Comparison of ENCODE assay signal across 2 cellular contexts in the genomic region with DNA sequence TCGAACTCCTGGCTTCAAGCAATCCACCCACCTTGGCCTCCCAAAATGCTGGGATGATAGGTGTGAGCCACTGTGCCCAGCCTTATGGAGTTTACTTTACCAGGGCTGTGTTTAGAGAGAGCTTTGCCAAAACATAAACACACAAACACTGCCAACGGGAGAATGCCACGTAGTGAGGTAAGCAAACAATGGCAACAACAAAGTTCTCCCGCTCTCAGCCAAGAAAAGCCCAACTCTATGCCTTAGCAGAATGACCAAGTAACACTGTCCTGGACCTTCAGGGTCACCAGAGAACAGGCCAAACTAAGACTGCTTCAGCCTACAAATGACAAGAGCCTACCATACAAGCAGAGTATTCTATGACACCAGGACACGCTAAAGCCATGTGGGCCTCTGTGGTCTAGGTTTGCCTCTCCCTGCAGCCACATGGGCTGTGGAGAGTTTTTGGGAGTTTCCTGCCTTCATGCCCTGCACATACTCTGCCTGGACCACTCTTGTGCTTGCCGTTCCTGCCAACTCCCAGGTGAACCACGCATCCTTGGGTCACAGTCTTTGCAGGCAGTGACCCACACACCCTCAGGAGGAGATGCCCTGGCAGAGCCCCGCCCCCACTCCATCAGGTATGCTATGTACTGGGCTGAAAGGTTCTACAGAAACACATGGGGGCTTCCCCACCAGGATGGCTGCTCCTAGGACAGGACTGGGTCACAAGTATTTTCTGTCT.
TF ChIP-seq lines count a peak whose summit lies in the region.

No MANE protein-coding gene starts in this region.

TF ChIP-seq in A549, 52 proteins besides CTCF, POLR2A, EP300 and RAD21:
- TF ChIP-seq ZNF302 (CRISPR knock-in tag; IDR thresholded peaks at IDR 0.05): no peak

TF ChIP-seq in IMR-90, 13 proteins besides CTCF, POLR2A, EP300 and RAD21:
- TF ChIP-seq RFX5 (IDR thresholded peaks at IDR 0.05; ENCODE audit: low read depth, low read length) (no peak), MAFK (IDR thresholded peaks at IDR 0.05; ENCODE audit: low read depth, low read length) (no peak), BHLHE40 (IDR thresholded peaks at IDR 0.05; ENCODE audit: low read depth, low read length) (no peak), CHD1 (IDR thresholded peaks at IDR 0.05; ENCODE audit: low read depth, low read length) (no peak), MAZ (IDR thresholded peaks at IDR 0.05; ENCODE audit: borderline replicate concordance, low read depth, low read length) (no peak), SMC3 (IDR thresholded peaks at IDR 0.05; ENCODE audit: low read depth, low read length) (no peak), CEBPB (IDR thresholded peaks at IDR 0.05; ENCODE audit: low read depth, low read length) (no peak), RCOR1 (IDR thresholded peaks at IDR 0.05; ENCODE audit: insufficient replicate concordance, low read length) (no peak), MXI1 (IDR thresholded peaks at IDR 0.05; ENCODE audit: borderline replicate concordance, low read depth, low read length) (no peak), FOS (IDR thresholded peaks at IDR 0.05; ENCODE audit: low read depth, low read length) (no peak), NFE2L2 (IDR thresholded peaks at IDR 0.05; ENCODE audit: low read depth, low read length) (no peak)
- TF ChIP-seq, protein P1, sequence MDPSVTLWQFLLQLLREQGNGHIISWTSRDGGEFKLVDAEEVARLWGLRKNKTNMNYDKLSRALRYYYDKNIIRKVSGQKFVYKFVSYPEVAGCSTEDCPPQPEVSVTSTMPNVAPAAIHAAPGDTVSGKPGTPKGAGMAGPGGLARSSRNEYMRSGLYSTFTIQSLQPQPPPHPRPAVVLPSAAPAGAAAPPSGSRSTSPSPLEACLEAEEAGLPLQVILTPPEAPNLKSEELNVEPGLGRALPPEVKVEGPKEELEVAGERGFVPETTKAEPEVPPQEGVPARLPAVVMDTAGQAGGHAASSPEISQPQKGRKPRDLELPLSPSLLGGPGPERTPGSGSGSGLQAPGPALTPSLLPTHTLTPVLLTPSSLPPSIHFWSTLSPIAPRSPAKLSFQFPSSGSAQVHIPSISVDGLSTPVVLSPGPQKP (IDR thresholded peaks at IDR 0.05; ENCODE audit: borderline replicate concordance, low read depth, low read length): no peak
- TF ChIP-seq, protein P2, sequence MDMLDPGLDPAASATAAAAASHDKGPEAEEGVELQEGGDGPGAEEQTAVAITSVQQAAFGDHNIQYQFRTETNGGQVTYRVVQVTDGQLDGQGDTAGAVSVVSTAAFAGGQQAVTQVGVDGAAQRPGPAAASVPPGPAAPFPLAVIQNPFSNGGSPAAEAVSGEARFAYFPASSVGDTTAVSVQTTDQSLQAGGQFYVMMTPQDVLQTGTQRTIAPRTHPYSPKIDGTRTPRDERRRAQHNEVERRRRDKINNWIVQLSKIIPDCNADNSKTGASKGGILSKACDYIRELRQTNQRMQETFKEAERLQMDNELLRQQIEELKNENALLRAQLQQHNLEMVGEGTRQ (IDR thresholded peaks at IDR 0.05; ENCODE audit: low read depth, low read length): no peak
TF ChIP-seq in IMR-90: peak in this region for 0.
